Comparison of ENCODE assay signal across 8 cellular contexts in the genomic region with DNA sequence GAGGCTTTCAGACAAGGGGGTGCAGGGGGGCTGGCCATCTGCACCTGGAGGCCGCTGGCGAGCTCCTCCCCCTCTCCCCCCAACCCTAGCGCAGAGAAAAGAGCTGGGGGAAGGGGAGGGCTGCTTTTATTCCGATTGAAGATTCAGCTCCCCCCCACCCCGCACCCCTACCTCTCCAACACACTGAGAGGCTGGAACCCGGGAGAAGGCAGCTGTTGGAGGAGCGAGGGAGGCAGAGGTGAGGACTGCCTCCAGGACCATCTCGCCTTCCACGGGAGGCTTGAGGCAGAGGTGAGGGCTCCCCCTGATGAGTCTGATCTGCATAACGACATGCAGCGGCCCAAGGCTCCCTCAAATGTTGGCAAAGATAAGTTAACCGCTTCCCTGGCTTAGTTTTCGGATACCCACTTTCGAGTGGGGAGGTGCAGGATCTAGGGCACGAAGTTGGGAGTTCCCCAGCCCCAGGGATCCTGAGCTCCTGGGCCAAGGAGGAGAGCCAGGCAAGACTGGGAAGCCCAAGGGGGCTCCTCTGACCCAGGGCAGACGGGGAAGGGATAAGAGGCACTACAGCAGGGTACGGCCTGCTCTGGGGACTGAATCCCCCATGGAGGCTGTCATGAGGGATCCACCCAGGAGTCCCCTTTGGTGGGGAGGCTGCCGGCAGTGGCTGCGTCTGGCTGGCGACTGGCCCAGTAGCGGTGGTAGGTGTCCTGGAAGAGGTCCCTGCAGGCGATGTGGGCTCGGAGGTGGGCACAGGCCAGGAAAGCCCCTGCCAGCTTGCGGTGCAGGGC. TPM values are rescaled to one million over a fixed set of nuclear protein-coding genes. Genes with fewer than 3 reads are reported as not detected.
DNase-seq lines count a peak whose midpoint lies in the region; ATAC-seq and TF ChIP-seq lines count a peak whose summit lies in the region.

No MANE protein-coding gene starts in this region.

- no peak for TF ChIP-seq CTCF in omental fat pad (IDR thresholded peaks at IDR 0.05)

- ATAC-seq in omental fat pad (ENCODE audit: low FRiP score) (peak; percentile 4), GM18868 (IDR thresholded peaks at IDR 0.05; ENCODE audit: unreplicated experiment) (no peak), HG02840 (IDR thresholded peaks at IDR 0.05; ENCODE audit: low FRiP score, unreplicated experiment) (no peak)

- DNase-seq in DMS79 (lab: John Stamatoyannopoulos, UW) (peak; percentile 84), NCI-H1694 treated with DMSO at 0.1 percent for 48 hours (lab: John Stamatoyannopoulos, UW) (peak; percentile 96), cerebellar cortex (ENCODE audit: low spot score) (peak; percentile 53), omental fat pad (ENCODE audit: low spot score) (no peak), AG20443 (ENCODE audit: low spot score) (no peak), medulla oblongata (ENCODE audit: extremely low spot score) (no peak)

RNA-seq across cellular contexts. Expression of gene NUMBL, which starts 1.2 kb away (rescaled TPM):
- total RNA-seq in omental fat pad: 100 to 1,000 TPM in 1 of 4 donors, 10 to 100 TPM in 3; 38.2 to 143 (median 45.3) TPM

RNA-seq across cellular contexts. Expression of gene COQ8B, which starts 25.1 kb away (rescaled TPM):
- 10 to 100 TPM; 22.1 to 38.8 (median 28.1) TPM for total RNA-seq in omental fat pad

RNA-seq across cellular contexts. Expression of gene ITPKC, which starts 25.3 kb away (rescaled TPM):
- 100 to 1,000 TPM in 2 of 4 donors, 10 to 100 TPM in 2; 39.3 to 118 (median 91.9) TPM for total RNA-seq in omental fat pad

RNA-seq across cellular contexts. Expression of gene ACTMAP, which starts 58.7 kb away (rescaled TPM):
- total RNA-seq in omental fat pad: 1 to 10 TPM; 3.2 to 3.8 (median 3.5) TPM

RNA-seq across cellular contexts. Expression of gene SNRPA, which starts 59.4 kb away (rescaled TPM):
- total RNA-seq in omental fat pad: 10 to 100 TPM; 34.8 to 46.8 (median 41.0) TPM

Comparison
In these comparisons a context has a peak if more than half of its experiments do, and no peak if none do; other contexts are left out.
1. DNase-seq: peak in DMS79 (single experiment), NCI-H1694 treated with DMSO at 0.1 percent for 48 hours (single experiment) and cerebellar cortex (single experiment); none in omental fat pad (single experiment), AG20443 (single experiment) and medulla oblongata (single experiment).